9 cellular contexts compared by ENCODE assay signal in the genomic region with DNA sequence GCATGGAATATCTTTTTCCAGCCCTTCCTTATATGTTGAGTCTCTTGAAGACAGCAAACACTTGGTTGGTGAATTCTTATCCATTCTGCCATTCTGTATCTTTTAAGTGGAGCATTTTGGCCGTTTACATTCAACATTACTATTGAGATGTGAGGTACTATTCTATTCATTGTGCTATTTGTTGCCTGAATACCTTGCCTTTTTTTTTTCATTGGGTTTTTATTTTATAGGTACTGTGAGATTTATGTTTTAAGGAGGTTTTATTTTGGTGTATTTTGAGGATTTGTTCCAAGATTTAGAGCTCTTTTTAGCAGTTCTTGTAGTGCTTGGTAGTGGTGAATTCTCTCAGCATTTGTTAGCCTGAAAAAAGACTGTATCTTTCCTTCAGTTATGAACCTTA.
"Had no signal": no experiment of that assay in that cellular context is flagged by ENCODE, and none has a peak within 500 bp of the region (broad histone marks: within the 10 kb centered on the region; RNA-seq: fewer than 3 reads in every experiment).

No MANE protein-coding gene starts in this region.

- ATAC-seq: HepG2, K562 had no signal

- H3K4me3 ChIP-seq: K562 had no signal

- H3K27ac Mint-ChIP-seq: IgD-negative memory B cell had no signal

- H3K27me3 Mint-ChIP-seq: IgD-negative memory B cell had no signal

- H3K4me2 ChIP-seq: KMS-11 had no signal

- H3K27ac ChIP-seq: HL-60, KMS-11 had no signal

- FAIRE-seq: HepG2, HTR-8/SVneo, K562 had no signal

- H3K9ac ChIP-seq: KMS-11 had no signal

- DNase-seq: IMR-90, KBM-7, KG1 had no signal
